8 cellular contexts compared by ENCODE assay signal in the genomic region with DNA sequence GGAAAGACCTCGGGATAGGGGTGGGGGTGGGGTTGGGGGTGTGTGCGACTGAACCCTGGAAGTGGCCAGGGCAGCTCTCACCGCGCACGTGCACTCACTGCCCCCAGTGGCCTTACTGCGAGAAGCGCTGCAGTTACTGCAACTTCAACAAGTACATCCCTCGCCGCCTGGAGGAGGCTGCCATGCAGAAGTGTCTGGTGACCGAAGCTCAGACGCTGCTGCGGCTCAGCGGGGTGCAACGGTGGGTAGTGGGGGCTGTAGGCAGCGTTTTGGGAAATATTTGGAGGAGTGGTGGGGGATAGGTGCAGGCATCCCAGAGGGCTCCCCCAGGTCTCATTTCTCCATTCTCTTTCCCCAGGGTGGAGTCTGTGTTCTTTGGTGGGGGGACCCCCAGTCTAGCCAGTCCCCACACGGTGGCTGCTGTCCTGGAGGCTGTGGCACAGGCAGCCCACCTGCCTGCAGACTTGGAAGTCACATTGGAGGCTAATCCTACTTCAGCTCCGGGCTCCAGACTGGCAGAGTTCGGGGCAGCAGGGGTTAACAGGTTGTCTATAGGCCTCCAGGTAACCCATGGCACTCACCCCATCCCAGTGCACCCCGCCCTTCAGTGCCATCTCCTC. TPM values are rescaled to one million over a fixed set of nuclear protein-coding genes. Genes with fewer than 3 reads are reported as not detected.
DNase-seq lines count a peak whose midpoint lies in the region; ATAC-seq and TF ChIP-seq lines count a peak whose summit lies in the region.

No MANE protein-coding gene starts in this region.

- H3K4me3 Mint-ChIP-seq in activated T-helper 2 cell treated with anti-CD3 and anti-CD28 coated beads, Interferon-gamma antibody, Interleukin-2, Interleukin-4, amounts not matched to agents 10 μg/mL and 5 μg/mL and 100 μg/mL, durations not matched to agents 14 hours and 24 hours and 36 hours (ENCODE audit: low read depth): peak overlapping the region; percentile 84

- peak overlapping the region; percentile 69 for H2AFZ ChIP-seq in neural cell (ENCODE audit: low read depth, low read length)

- no peak for ATAC-seq in HG03460 (IDR thresholded peaks at IDR 0.05; ENCODE audit: unreplicated experiment)

- H3K36me3 ChIP-seq in neural cell (ENCODE audit: insufficient read depth, low read length) (no peaks in the 10 kb centered on the region), stomach (peaks cover 15 to 29% (median 23%) of the 10 kb centered on the region in 4 donors)

- peaks cover 25% of the 10 kb centered on the region for H3K36me3 Mint-ChIP-seq in activated T-helper 2 cell treated with anti-CD3 and anti-CD28 coated beads, Interferon-gamma antibody, Interleukin-2, Interleukin-4, amounts not matched to agents 10 μg/mL and 5 μg/mL and 100 μg/mL, durations not matched to agents 14 hours and 24 hours and 36 hours (ENCODE audit: low read depth)

- TF ChIP-seq CTCF in fibroblast of the aortic adventitia (IDR thresholded peaks at IDR 0.05; ENCODE audit: insufficient read depth, low read length) (peak; percentile 69), neural cell (IDR thresholded peaks at IDR 0.05; ENCODE audit: poor library complexity, severe bottlenecking) (peak; percentile 57), stomach (IDR thresholded peaks at IDR 0.05) (peak in 5 of 7 experiments; percentile 30 to 58 (median 43))

- peak overlapping the region; percentile 87 for H3K27ac ChIP-seq in neural cell (ENCODE audit: low read length)
- peak overlapping the region; percentile 84 to 96 (median 94) for H3K27ac ChIP-seq in stomach

- H3K9me3 ChIP-seq in neural cell (ENCODE audit: low read length): no peaks in the 10 kb centered on the region
- H3K9me3 ChIP-seq in stomach: no peaks in the 10 kb centered on the region

- no peaks in the 10 kb centered on the region for H4K20me1 ChIP-seq in neural cell (ENCODE audit: insufficient read depth)

- peak overlapping the region; percentile 79 for H3K9ac ChIP-seq in neural cell (ENCODE audit: low read length)

- peak overlapping the region; percentile 69 for H3K27ac Mint-ChIP-seq in activated T-helper 2 cell treated with anti-CD3 and anti-CD28 coated beads, Interferon-gamma antibody, Interleukin-2, Interleukin-4, amounts not matched to agents 10 μg/mL and 5 μg/mL and 100 μg/mL, durations not matched to agents 14 hours and 24 hours and 36 hours

- no peaks in the 10 kb centered on the region for H3K9me2 ChIP-seq in neural cell (ENCODE audit: insufficient read depth, low read length)

- peak overlapping the region; percentile 66 for H3K4me2 ChIP-seq in neural cell (ENCODE audit: low read length)

- peak overlapping the region; percentile 71 for H3K4me3 ChIP-seq in fibroblast of the aortic adventitia (ENCODE audit: low read depth, low read length)
- H3K4me3 ChIP-seq in neural cell (ENCODE audit: low read length): peak overlapping the region; percentile 92
- H3K4me3 ChIP-seq in stomach: peak overlapping the region; percentile 70 to 78 (median 72)

- no peak for TF ChIP-seq POLR2A in stomach (IDR thresholded peaks at IDR 0.05)

- H3K27me3 ChIP-seq in neural cell (ENCODE audit: insufficient read depth, low read depth, low read length): no peaks in the 10 kb centered on the region
- H3K27me3 ChIP-seq in stomach: no peaks in the 10 kb centered on the region

- DNase-seq in GF-D8 (lab: John Stamatoyannopoulos, UW) (peak; percentile 71), Kasumi-1 (lab: John Stamatoyannopoulos, UW) (peak; percentile 90 to 91), RPMI7951 (ENCODE audit: low read depth) (peak; percentile 77), fibroblast of the aortic adventitia (ENCODE audit: low read depth) (peak; percentile 72), stomach (peak; percentile 79)
- peak; percentile 60 for DNase-seq in activated T-helper 2 cell treated with anti-CD3 and anti-CD28 coated beads, Interferon-gamma antibody, Interleukin-2, Interleukin-4, amounts not matched to agents 10 μg/mL and 5 μg/mL and 100 μg/mL, durations not matched to agents 14 hours and 24 hours and 36 hours (ENCODE audit: low spot score)

- no peaks in the 10 kb centered on the region for H3K79me2 ChIP-seq in neural cell (replicated peaks; ENCODE audit: insufficient read depth, low read length)

- intact Hi-C loops in activated T-helper 2 cell treated with anti-CD3 and anti-CD28 coated beads, Interferon-gamma antibody, Interleukin-2, Interleukin-4, amounts not matched to agents 10 μg/mL and 5 μg/mL and 100 μg/mL, durations not matched to agents 14 hours and 24 hours and 36 hours (cut with micrococcal nuclease): loop anchor here (2.0 to 10.0 kb wide), 4 partner anchors 29 to 275 kb away; a partner anchor contains a TSS
- intact Hi-C loops in stomach (cut with DNase I; ENCODE audit: low total_unique reads): loop anchor here (10.0 kb wide), 2 partner anchors 55 to 115 kb away; a partner anchor contains a TSS

- H3K4me1 ChIP-seq in stomach: peaks cover 19 to 59% (median 43%) of the 10 kb centered on the region in 4 donors

- no peaks in the 10 kb centered on the region for H3K9me3 Mint-ChIP-seq in activated T-helper 2 cell treated with anti-CD3 and anti-CD28 coated beads, Interferon-gamma antibody, Interleukin-2, Interleukin-4, amounts not matched to agents 10 μg/mL and 5 μg/mL and 100 μg/mL, durations not matched to agents 14 hours and 24 hours and 36 hours

- WGBS in stomach, 5 donors: 12 to 18% (median 14%) methylated on average over 19 of the region's 19 CpGs

- no peaks in the 10 kb centered on the region for H3F3A ChIP-seq in neural cell (ENCODE audit: insufficient read depth, low read length, poor library complexity, severe bottlenecking)

- peaks cover 4% of the 10 kb centered on the region for H3K27me3 Mint-ChIP-seq in activated T-helper 2 cell treated with anti-CD3 and anti-CD28 coated beads, Interferon-gamma antibody, Interleukin-2, Interleukin-4, amounts not matched to agents 10 μg/mL and 5 μg/mL and 100 μg/mL, durations not matched to agents 14 hours and 24 hours and 36 hours (ENCODE audit: low read depth)

- TF ChIP-seq RAD21 in neural cell (conservative IDR thresholded peaks at IDR 0.05): no peak

- H3K4me1 Mint-ChIP-seq in activated T-helper 2 cell treated with anti-CD3 and anti-CD28 coated beads, Interferon-gamma antibody, Interleukin-2, Interleukin-4, amounts not matched to agents 10 μg/mL and 5 μg/mL and 100 μg/mL, durations not matched to agents 14 hours and 24 hours and 36 hours (ENCODE audit: low read depth): peaks cover 18% of the 10 kb centered on the region

- TF ChIP-seq EP300 in neural cell (conservative IDR thresholded peaks at IDR 0.05; ENCODE audit: poor library complexity, severe bottlenecking) (no peak), stomach (IDR thresholded peaks at IDR 0.05) (no peak)

TF ChIP-seq in neural cell, 6 proteins besides CTCF, POLR2A, EP300 and RAD21:
- TF ChIP-seq MXI1 (conservative IDR thresholded peaks at IDR 0.05; ENCODE audit: poor library complexity, severe bottlenecking) (no peak), TAF1 (IDR thresholded peaks at IDR 0.05; ENCODE audit: low read depth) (no peak), POLR2AphosphoS5 (IDR thresholded peaks at IDR 0.05) (peak; percentile 37)

RNA-seq across cellular contexts. Expression of a gene that starts 1.0 kb away (rescaled TPM):
- 10.0 and 11.1 TPM in 2 replicates for total RNA-seq in RPMI7951 (2014; rRNA removed; shearing (Covaris generic))
- 56.8 and 59.0 TPM in 2 replicates for total RNA-seq in activated T-helper 2 cell treated with anti-CD3 and anti-CD28 coated beads, Interferon-gamma antibody, Interleukin-2, Interleukin-4, amounts not matched to agents 10 μg/mL and 5 μg/mL and 100 μg/mL, durations not matched to agents 14 hours and 24 hours and 36 hours
- total RNA-seq in fibroblast of the aortic adventitia (ENCODE audit: low replicate concordance) (25.8 and 35.4 TPM in 2 replicates), stomach (10 to 100 TPM; 18.7 to 54.8 (median 22.0) TPM)
- polyA plus RNA-seq in neural cell (61.9 and 73.5 TPM in 2 replicates), stomach (10 to 100 TPM; 23.9 to 29.4 (median 28.7) TPM)
- 26.6 and 32.9 TPM in 2 replicates for polyA minus RNA-seq in neural cell

RNA-seq across cellular contexts. Expression of a gene that starts 11.0 kb away (rescaled TPM):
- not detected in 2 replicates for total RNA-seq in RPMI7951 (2014; rRNA removed; shearing (Covaris generic))
- total RNA-seq in activated T-helper 2 cell treated with anti-CD3 and anti-CD28 coated beads, Interferon-gamma antibody, Interleukin-2, Interleukin-4, amounts not matched to agents 10 μg/mL and 5 μg/mL and 100 μg/mL, durations not matched to agents 14 hours and 24 hours and 36 hours: not detected in 2 replicates
- not detected in 2 replicates for total RNA-seq in fibroblast of the aortic adventitia (ENCODE audit: low replicate concordance)
- polyA plus RNA-seq in neural cell: not detected in 2 replicates
- polyA minus RNA-seq in neural cell: not detected in 2 replicates
- 10 to 100 TPM in 2 of 5 donors, under 1 TPM in 2, not detected in 1; 0.45 to 12.0 (median 6.0) TPM for total RNA-seq in stomach
- polyA plus RNA-seq in stomach: 1 to 10 TPM; 2.6 to 8.5 (median 4.9) TPM

RNA-seq across cellular contexts. Expression of a gene that starts 28.6 kb away (rescaled TPM):
- 0.29 TPM in 1 of 2 replicates, not detected in the other for total RNA-seq in RPMI7951 (2014; rRNA removed; shearing (Covaris generic))
- total RNA-seq in activated T-helper 2 cell treated with anti-CD3 and anti-CD28 coated beads, Interferon-gamma antibody, Interleukin-2, Interleukin-4, amounts not matched to agents 10 μg/mL and 5 μg/mL and 100 μg/mL, durations not matched to agents 14 hours and 24 hours and 36 hours: 3.1 and 4.4 TPM in 2 replicates
- total RNA-seq in fibroblast of the aortic adventitia (ENCODE audit: low replicate concordance) (0.99 and 1.7 TPM in 2 replicates), stomach (1 to 10 TPM in 3 of 5 donors, not detected in 2; 1.1 to 2.7 (median 2.6) TPM)
- polyA plus RNA-seq in neural cell (0.34 and 0.35 TPM in 2 replicates), stomach (under 1 TPM in 2 of 3 donors, not detected in 1; 0.25 to 0.31 TPM)
- polyA minus RNA-seq in neural cell: not detected in 2 replicates

RNA-seq across cellular contexts. Expression of a gene that starts 52.9 kb away (rescaled TPM):
- not detected in 2 replicates for total RNA-seq in RPMI7951 (2014; rRNA removed; shearing (Covaris generic))
- total RNA-seq in activated T-helper 2 cell treated with anti-CD3 and anti-CD28 coated beads, Interferon-gamma antibody, Interleukin-2, Interleukin-4, amounts not matched to agents 10 μg/mL and 5 μg/mL and 100 μg/mL, durations not matched to agents 14 hours and 24 hours and 36 hours: not detected in 2 replicates
- total RNA-seq in fibroblast of the aortic adventitia (ENCODE audit: low replicate concordance) (not detected in 2 replicates), stomach (100 to 1,000 TPM in 2 of 5 donors, 10 to 100 TPM in 2, 1 to 10 TPM in 1; 6.4 to 117 (median 49.5) TPM)
- polyA plus RNA-seq in neural cell (not detected in 2 replicates), stomach (10 to 100 TPM; 25.9 to 76.3 (median 40.6) TPM)
- polyA minus RNA-seq in neural cell: 0.81 and 0.97 TPM in 2 replicates

RNA-seq across cellular contexts. Expression of a gene that starts 53.6 kb away (rescaled TPM):
- total RNA-seq in RPMI7951 (2014; rRNA removed; shearing (Covaris generic)): 19.4 and 20.4 TPM in 2 replicates
- total RNA-seq in activated T-helper 2 cell treated with anti-CD3 and anti-CD28 coated beads, Interferon-gamma antibody, Interleukin-2, Interleukin-4, amounts not matched to agents 10 μg/mL and 5 μg/mL and 100 μg/mL, durations not matched to agents 14 hours and 24 hours and 36 hours: 23.5 and 28.2 TPM in 2 replicates
- total RNA-seq in fibroblast of the aortic adventitia (ENCODE audit: low replicate concordance): 15.7 and 273 TPM in 2 replicates
- not detected in 2 replicates for polyA plus RNA-seq in neural cell
- not detected in 2 replicates for polyA minus RNA-seq in neural cell
- 100 to 1,000 TPM in 3 of 5 donors, 10 to 100 TPM in 2; 16.1 to 172 (median 103) TPM for total RNA-seq in stomach
- 10 to 100 TPM; 44.7 to 86.8 (median 49.1) TPM for polyA plus RNA-seq in stomach
